Comparison of ENCODE assay signal across 26 cellular contexts in genomic region chr15:91420689-91421088, GRCh38.
"Had no signal": no experiment of that assay in that cellular context is flagged by ENCODE, and none has a peak within 500 bp of the region (broad histone marks: within the 10 kb centered on the region; RNA-seq: fewer than 3 reads in every experiment).

No MANE protein-coding gene starts in this region.

- H3K9me3 ChIP-seq: neutrophil, ovary, transverse colon, upper lobe of left lung, vagina had no signal

- H3K36me3 Mint-ChIP-seq: mesothelial cell of epicardium; neural progenitor cell; stimulated activated memory B cell treated with anti-CD40 and anti-IgM and Interleukin-4, amounts not matched to agents 10 μg/mL and 1 μg/mL and 100 μg/mL, for 72 hours had no signal

- H3K9me3 Mint-ChIP-seq: nephron progenitor cell, neural progenitor cell had no signal

- ATAC-seq: natural killer cell; right cardiac atrium; sciatic nerve; stimulated activated memory B cell treated with anti-CD40 and anti-IgM and Interleukin-4, amounts not matched to agents 10 μg/mL and 1 μg/mL and 100 μg/mL, for 72 hours; stimulated activated naive CD8-positive, alpha-beta T cell treated with anti-CD3 and anti-CD28 coated beads, Interleukin-15, amount 100 ng/mL, for 72 hours had no signal

- H2AFZ ChIP-seq: neural progenitor cell had no signal

- H3K27me3 Mint-ChIP-seq: stimulated activated naive CD8-positive, alpha-beta T cell treated with anti-CD3 and anti-CD28 coated beads, Interleukin-15, amount 100 ng/mL, for 72 hours had no signal

- DNase-seq: hypothalamus; islet precursor cell; left ventricle myocardium inferior; mesendoderm; naive B cell; natural killer cell; nephron progenitor cell; occipital lobe; ovary; spleen; stimulated activated CD4-positive, alpha-beta T cell treated with anti-CD3 and anti-CD28 coated beads, Interleukin-4, amount 100 ng/mL, for 24 hours; stimulated activated naive CD4-positive, alpha-beta T cell treated with Interleukin-2 at 50 U/mL for 16 hours; stimulated activated naive CD8-positive, alpha-beta T cell treated with anti-CD3 and anti-CD28 coated beads, Interleukin-15, amount 100 ng/mL, for 72 hours; substantia nigra; transverse colon; upper lobe of left lung had no signal

- H3K4me1 ChIP-seq: left ventricle myocardium inferior, transverse colon, upper lobe of left lung, vagina had no signal

- H3K27ac ChIP-seq: left ventricle myocardium inferior, neural progenitor cell, ovary, skin epidermis, transverse colon, upper lobe of left lung, vagina had no signal

- H3K4me1 Mint-ChIP-seq: mesothelial cell of epicardium; naive B cell; nephron progenitor cell; neural progenitor cell; stimulated activated memory B cell treated with anti-CD40 and anti-IgM and Interleukin-4, amounts not matched to agents 10 μg/mL and 1 μg/mL and 100 μg/mL, for 72 hours had no signal

- H3K4me2 ChIP-seq: neural progenitor cell had no signal

- H3K36me3 ChIP-seq: left ventricle myocardium inferior, neural progenitor cell, neutrophil, ovary, spleen, transverse colon, upper lobe of left lung, vagina had no signal

- H3K4me3 ChIP-seq: left ventricle myocardium inferior, lung, neural progenitor cell, ovary, skin epidermis, spleen, transverse colon, upper lobe of left lung, vagina had no signal

- H3K27me3 ChIP-seq: neural progenitor cell, neutrophil, ovary, transverse colon, upper lobe of left lung, vagina had no signal

- H3K27ac Mint-ChIP-seq: mesothelial cell of epicardium; natural killer cell; nephron progenitor cell; neural progenitor cell; progenitor cell of endocrine pancreas; stimulated activated memory B cell treated with anti-CD40 and anti-IgM and Interleukin-4, amounts not matched to agents 10 μg/mL and 1 μg/mL and 100 μg/mL, for 72 hours; stimulated activated naive CD8-positive, alpha-beta T cell treated with anti-CD3 and anti-CD28 coated beads, Interleukin-15, amount 100 ng/mL, for 72 hours had no signal

- H3K4me3 Mint-ChIP-seq: mesothelial cell of epicardium; natural killer cell; nephron progenitor cell; neural progenitor cell; stimulated activated memory B cell treated with anti-CD40 and anti-IgM and Interleukin-4, amounts not matched to agents 10 μg/mL and 1 μg/mL and 100 μg/mL, for 72 hours; stimulated activated naive CD8-positive, alpha-beta T cell treated with anti-CD3 and anti-CD28 coated beads, Interleukin-15, amount 100 ng/mL, for 72 hours had no signal
